21 cellular contexts compared by ENCODE assay signal in genomic region chr1:94905207-94905606, GRCh38.
"Had no signal": no experiment of that assay in that cellular context is flagged by ENCODE, and none has a peak within 500 bp of the region (broad histone marks: within the 10 kb centered on the region; RNA-seq: fewer than 3 reads in every experiment).

No MANE protein-coding gene starts in this region.

- H3K4me1 Mint-ChIP-seq: activated naive CD4-positive, alpha-beta T cell treated with anti-CD3 and anti-CD28 coated beads, Interleukin-2, amount 50 U/mL, for 24 hours had no signal

- H3K9me3 ChIP-seq: ascending aorta had no signal

- H3K27me3 ChIP-seq: ascending aorta had no signal

- H3K4me3 ChIP-seq: ascending aorta, K562 had no signal

- H3K27me3 Mint-ChIP-seq: brain had no signal

- H3K4me3 Mint-ChIP-seq: activated CD8-positive, alpha-beta T cell treated with anti-CD3 and anti-CD28 coated beads, Interleukin-2, amount 10 ng/mL, durations not matched to agents 7 days and 5 days; activated naive CD4-positive, alpha-beta T cell treated with anti-CD3 and anti-CD28 coated beads, Interleukin-2, amount 50 U/mL, for 24 hours; T-helper 1 cell treated with Interleukin-12 subunit alpha and Interleukin-12 subunit beta and Interleukin-4 antibody, amounts not matched to agents 30 μg/mL and 1 μg/mL, for 36 hours had no signal

- FAIRE-seq: K562, RCC 7860 had no signal

- H3K36me3 Mint-ChIP-seq: activated naive CD4-positive, alpha-beta T cell treated with anti-CD3 and anti-CD28 coated beads, Interleukin-2, amount 50 U/mL, for 24 hours had no signal

- H3K9me3 Mint-ChIP-seq: activated naive CD4-positive, alpha-beta T cell treated with anti-CD3 and anti-CD28 coated beads, Interleukin-2, amount 50 U/mL, for 24 hours; T-helper 1 cell treated with Interleukin-12 subunit alpha and Interleukin-12 subunit beta and Interleukin-4 antibody, amounts not matched to agents 30 μg/mL and 1 μg/mL, for 36 hours had no signal

- H3K27ac Mint-ChIP-seq: activated CD8-positive, alpha-beta T cell treated with anti-CD3 and anti-CD28 coated beads, Interleukin-2, amount 10 ng/mL, durations not matched to agents 7 days and 5 days; activated naive CD4-positive, alpha-beta T cell treated with anti-CD3 and anti-CD28 coated beads, Interleukin-2, amount 50 U/mL, for 24 hours; T-helper 1 cell treated with Interleukin-12 subunit alpha and Interleukin-12 subunit beta and Interleukin-4 antibody, amounts not matched to agents 30 μg/mL and 1 μg/mL, for 36 hours had no signal

- DNase-seq: activated CD4-positive, alpha-beta T cell treated with anti-CD3 and anti-CD28 coated beads for 48 hours; activated CD4-positive, alpha-beta T cell treated with anti-CD3 and anti-CD28 coated beads, Interleukin-2, amount 50 U/mL, for 4 hours; activated CD8-positive, alpha-beta memory T cell treated with anti-CD3 and anti-CD28 coated beads, Interleukin-2, amount 50 U/mL, for 48 hours; activated CD8-positive, alpha-beta T cell treated with anti-CD3 and anti-CD28 coated beads, Interleukin-2, amount 10 ng/mL, durations not matched to agents 7 days and 5 days; activated T-cell treated with anti-CD3 and anti-CD28 coated beads, Interleukin-2, amount 50 U/mL, for 1 hour; Karpas-422; MM.1S; NCI-H1105; NCI-H1436; NCI-H187 treated with DMSO at 0.1 percent for 48 hours; NCI-H2081 treated with DMSO at 0.1 percent for 48 hours; NCI-H446; NCI-H524; PC-3; SHP77 treated with DMSO at 0.1 percent for 48 hours had no signal
